7 cellular contexts compared by ENCODE assay signal in genomic region chr7:158646766-158647474, GRCh38. TPM values are rescaled to one million over a fixed set of nuclear protein-coding genes. Genes with fewer than 3 reads are reported as not detected.
DNase-seq lines count a peak whose midpoint lies in the region; ATAC-seq, FAIRE-seq and TF ChIP-seq lines count a peak whose summit lies in the region.

No MANE protein-coding gene starts in this region.

- H3K27ac ChIP-seq in DOHH2 (ENCODE audit: low read depth, low read length): no peak overlapping the region
- no peak overlapping the region for H3K27ac ChIP-seq in HEK293 (ENCODE audit: extremely low read depth, low read depth, low read length)
- H3K27ac ChIP-seq in HepG2 (ENCODE audit: extremely low read length, insufficient read depth, low read length): no peak overlapping the region

- H3K27me3 Mint-ChIP-seq in WTC11 (ENCODE audit: low read depth): no peaks in the 10 kb centered on the region

- peak overlapping the region; percentile 84; the same call in 1 of the 2 replicates for H3K27ac Mint-ChIP-seq in WTC11

- peaks cover 71% of the 10 kb centered on the region for H3K36me3 Mint-ChIP-seq in WTC11

- peaks cover 4% of the 10 kb centered on the region for H3K9me3 Mint-ChIP-seq in WTC11

- POLR2A ChIA-PET in HEK293 (lab: Yijun Ruan, JAX) (no interaction called here), WTC11 (lab: Charles Lee) (no interaction called here), HepG2 (lab: Yijun Ruan, JAX) (interaction anchor here (0.6 to 2.1 kb wide), 4 partner anchors 10 to 66 kb away, joined by 3 to 12 read pairs (median 5); no protein-coding TSS in a partner anchor)

- no peaks in the 10 kb centered on the region for H4K20me1 ChIP-seq in DOHH2 (ENCODE audit: control insufficient read depth, insufficient read depth, low read depth, low read length)
- no peaks in the 10 kb centered on the region for H4K20me1 ChIP-seq in HepG2 (ENCODE audit: insufficient read depth, low read length)

- no peaks in the 10 kb centered on the region for H3K9me2 ChIP-seq in DOHH2 (replicated peaks; ENCODE audit: control insufficient read depth, low read length)

- H3K4me1 Mint-ChIP-seq in WTC11: no peaks in the 10 kb centered on the region

- H3K4me3 Mint-ChIP-seq in WTC11: no peak overlapping the region

- no peak overlapping the region for H2AFZ ChIP-seq in HepG2 (ENCODE audit: low read length)

- no peak overlapping the region for H3K4me3 ChIP-seq in DOHH2 (ENCODE audit: low read length)
- no peak overlapping the region for H3K4me3 ChIP-seq in HEK293 (ENCODE audit: low read depth, low read length)
- H3K4me3 ChIP-seq in HepG2 (replicated peaks in 1 of 3; ENCODE audit: insufficient read depth in 1 of 3, low read depth in 2 of 3, low read length in 3 of 3): no peak overlapping the region

- ATAC-seq in WTC11: peak; percentile 74
- peak; percentile 85 for ATAC-seq in HepG2
- ATAC-seq in GM21447 (IDR thresholded peaks at IDR 0.05; ENCODE audit: unreplicated experiment): no peak
- no peak for ATAC-seq in GM19463 (IDR thresholded peaks at IDR 0.05; ENCODE audit: unreplicated experiment)
- no peak for ATAC-seq in GM21619 (IDR thresholded peaks at IDR 0.05; ENCODE audit: unreplicated experiment)

- CTCF ChIA-PET in HEK293 (lab: Yijun Ruan, JAX): interaction anchor here (0.5 to 2.0 kb wide), 8 partner anchors 9 to 927 kb away, joined by 3 to 8 read pairs (median 5); no protein-coding TSS in a partner anchor
- CTCF ChIA-PET in WTC11 (lab: Charles Lee): interaction anchor here (0.6 to 1.9 kb wide), 17 partner anchors 12 to 233 kb away, joined by 3 to 7 read pairs (median 4); no protein-coding TSS in a partner anchor
- CTCF ChIA-PET in HepG2 (lab: Yijun Ruan, JAX; ENCODE audit: low intra/inter-chr PET ratio, low total read pairs): interaction anchor here (1.6 kb wide), 1 partner anchor 75 kb away, joined by 4 read pairs; no protein-coding TSS in a partner anchor

- no peak overlapping the region for H3K4me2 ChIP-seq in DOHH2 (ENCODE audit: low read length)
- H3K4me2 ChIP-seq in HepG2 (ENCODE audit: low read depth, low read length): no peak overlapping the region

- DNase-seq in WTC11 (ENCODE audit: low spot score): peak; percentile 66
- DNase-seq in HepG2 (ENCODE audit: low spot score): peak; percentile 39

- no peak for TF ChIP-seq POLR2A in HepG2 (IDR thresholded peaks at IDR 0.05; ENCODE audit: insufficient read depth in 1 of 2, low read depth in 2 of 2, low read length in 2 of 2)

- BruUV-seq in HepG2 (replicated peaks; lab: Mats Ljungman, UMichigan): no TSS peak

- H3K9me3 ChIP-seq in DOHH2 (ENCODE audit: control insufficient read depth, insufficient read depth, low read length) (no peaks in the 10 kb centered on the region), HEK293 (ENCODE audit: control insufficient read depth, insufficient read depth, low read depth, low read length) (no peaks in the 10 kb centered on the region), HepG2 (ENCODE audit: low read length) (no peaks in the 10 kb centered on the region)

- 54% methylated on average over 7 of the region's 7 CpGs for WGBS in HepG2 (ENCODE audit: low lambda C conversion rate)

- FAIRE-seq in HepG2 (lab: Jason Lieb, UNC): peak; percentile 67

- peaks cover 92% of the 10 kb centered on the region for H3K36me3 ChIP-seq in DOHH2 (ENCODE audit: control insufficient read depth, low read length)
- H3K36me3 ChIP-seq in HEK293 (ENCODE audit: control insufficient read depth in 2 of 2, insufficient read depth in 1 of 2, low read length in 2 of 2): peaks cover 7 to 82% of the 10 kb centered on the region in 2 experiments
- H3K36me3 ChIP-seq in HepG2 (replicated peaks in 1 of 2; ENCODE audit: control insufficient read depth in 1 of 2, insufficient read depth in 2 of 2, low read length in 2 of 2): peaks cover 9 to 46% of the 10 kb centered on the region in 2 experiments

- TF ChIP-seq CTCF in DOHH2 (IDR thresholded peaks at IDR 0.05; ENCODE audit: low read depth, low read length, poor library complexity, severe bottlenecking) (peak; percentile 99), HEK293 (tag by site-specific recombination; IDR thresholded peaks at IDR 0.05) (no peak; the same call in none of the 2 replicates), WTC11 (IDR thresholded peaks at IDR 0.05) (peak; percentile 66; the same call in 1 of the 2 replicates), HepG2 (CRISPR knock-in tag; IDR thresholded peaks at IDR 0.05) (peak; percentile 76)

- peaks cover 35% of the 10 kb centered on the region for H3K79me2 ChIP-seq in DOHH2 (ENCODE audit: control insufficient read depth, low read length)
- peaks cover 6% of the 10 kb centered on the region for H3K79me2 ChIP-seq in HepG2 (ENCODE audit: insufficient read depth, low read length)

- peak; percentile 66 for TF ChIP-seq RAD21 in HepG2 (CRISPR knock-in tag; IDR thresholded peaks at IDR 0.05)

- H3K4me1 ChIP-seq in DOHH2 (ENCODE audit: control insufficient read depth, low read length) (no peaks in the 10 kb centered on the region), HEK293 (ENCODE audit: control insufficient read depth, insufficient read depth, low read length) (no peaks in the 10 kb centered on the region), HepG2 (ENCODE audit: insufficient read depth, low read length) (peaks cover 47% of the 10 kb centered on the region)

- H3F3A ChIP-seq in DOHH2 (ENCODE audit: control insufficient read depth, insufficient read depth): 0 out of 2 replicates have a peak, but pooled peaks cover 2% of the 10 kb centered on the region

- H3K27me3 ChIP-seq in DOHH2 (ENCODE audit: control insufficient read depth, low read length) (no peaks in the 10 kb centered on the region), HepG2 (ENCODE audit: control insufficient read depth in 1 of 2, insufficient read depth in 2 of 2, low read length in 2 of 2) (no peaks in the 10 kb centered on the region)

- in situ Hi-C loops in HepG2 (cut with HindIII; ENCODE audit: extremely low pct_ligation_motif_present, low pct_unique_long_range_greater_than_20kb): no loop called here

- intact Hi-C loops in HepG2 (cut with micrococcal nuclease; ENCODE audit: unreplicated experiment): loop anchor here (5.0 kb wide), 2 partner anchors 55 to 150 kb away; no protein-coding TSS in a partner anchor

- TF ChIP-seq EP300 in HepG2 (IDR thresholded peaks at IDR 0.05; ENCODE audit: low read depth in 2 of 2, low read length in 2 of 2): peak in 1 of 2 experiments; percentile 50; a peak in 1 of 4 replicates
- TF ChIP-seq EP300 in HepG2 (CRISPR knock-in tag; IDR thresholded peaks at IDR 0.05; ENCODE audit: borderline replicate concordance): no peak

- H3K9ac ChIP-seq in HepG2 (ENCODE audit: insufficient read depth, low read depth, low read length): no peak overlapping the region

TF ChIP-seq in WTC11, 78 proteins besides CTCF, POLR2A, EP300 and RAD21 (continues in another document):
- no peak for TF ChIP-seq SMAD4 (CRISPR knock-in tag; IDR thresholded peaks at IDR 0.05)

RNA-seq across cellular contexts. Expression of gene NCAPG2, which starts 57.7 kb away (rescaled TPM):
- 96.8 to 111 TPM (median 99.2 TPM) in 3 replicates for total RNA-seq in WTC11 (2021)
- total RNA-seq in HepG2 (2016; rRNA removed; fragmentation: Illumina TruSeq; extraction: Trizol): 30.7 and 46.3 TPM in 2 replicates
- total RNA-seq in HepG2 (2016; cell fraction: cytosol; rRNA removed; fragmentation: Illumina TruSeq; extraction: Trizol; ENCODE audit: low read depth): 4.3 and 4.9 TPM in 2 replicates
- total RNA-seq in HepG2 (2016; cell fraction: insoluble cytoplasmic fraction; rRNA removed; fragmentation: Illumina TruSeq; extraction: Trizol): 31.3 and 48.9 TPM in 2 replicates
- total RNA-seq in HepG2 (2016; cell fraction: membrane; rRNA removed; fragmentation: Illumina TruSeq; extraction: Trizol): 10.3 and 10.6 TPM in 2 replicates
- 33.8 and 35.6 TPM in 2 replicates for total RNA-seq in HepG2 (2016; cell fraction: nucleus; rRNA removed; fragmentation: Illumina TruSeq; extraction: Trizol)
- polyA plus RNA-seq in HepG2 (2011; rRNA removed): 10.4 and 15.1 TPM in 2 replicates
- polyA plus RNA-seq in HepG2 (2011; cell fraction: cytosol; rRNA removed): 10.6 and 12.1 TPM in 2 replicates
- polyA plus RNA-seq in HepG2 (2011; cell fraction: nucleus; rRNA removed): 14.6 and 15.9 TPM in 2 replicates
- 9.7 and 17.7 TPM in 2 replicates for polyA plus RNA-seq in HepG2 (2012)
- polyA plus RNA-seq in HepG2 (2016; cell fraction: cytosol; fragmentation: Illumina TruSeq; extraction: Trizol; ENCODE audit: low read depth): 0.87 and 1.1 TPM in 2 replicates
- polyA plus RNA-seq in HepG2 (2016; cell fraction: insoluble cytoplasmic fraction; fragmentation: Illumina TruSeq; extraction: Trizol; ENCODE audit: low read depth): 41.4 and 43.6 TPM in 2 replicates
- polyA plus RNA-seq in HepG2 (2016; cell fraction: membrane; fragmentation: Illumina TruSeq; extraction: Trizol; ENCODE audit: low read depth): 3.0 and 3.9 TPM in 2 replicates
- polyA plus RNA-seq in HepG2 (2016; cell fraction: nucleus; fragmentation: Illumina TruSeq; extraction: Trizol; ENCODE audit: insufficient read depth, low read depth): 40.5 and 41.8 TPM in 2 replicates
- 50.3 and 124 TPM in 2 replicates for polyA minus RNA-seq in HepG2 (2011; rRNA and poly(A)+ RNA removed; ENCODE audit: low replicate concordance)
- 9.1 and 16.4 TPM in 2 replicates for polyA minus RNA-seq in HepG2 (2011; cell fraction: cytosol; rRNA and poly(A)+ RNA removed)
- 27.6 and 33.7 TPM in 2 replicates for polyA minus RNA-seq in HepG2 (2011; cell fraction: nucleus; rRNA and poly(A)+ RNA removed)

RNA-seq across cellular contexts. Expression of gene PTPRN2, which starts 59.3 kb away (rescaled TPM):
- total RNA-seq in WTC11 (2021) (2.6 to 4.7 TPM (median 3.9 TPM) in 3 replicates), HepG2 (2016; rRNA removed; fragmentation: Illumina TruSeq; extraction: Trizol) (1.7 and 2.5 TPM in 2 replicates)
- total RNA-seq in HepG2 (2016; cell fraction: cytosol; rRNA removed; fragmentation: Illumina TruSeq; extraction: Trizol; ENCODE audit: low read depth): 0.88 and 1.4 TPM in 2 replicates
- 1.4 and 2.6 TPM in 2 replicates for total RNA-seq in HepG2 (2016; cell fraction: insoluble cytoplasmic fraction; rRNA removed; fragmentation: Illumina TruSeq; extraction: Trizol)
- 2.3 TPM in 2 replicates for total RNA-seq in HepG2 (2016; cell fraction: membrane; rRNA removed; fragmentation: Illumina TruSeq; extraction: Trizol)
- 3.7 and 5.0 TPM in 2 replicates for total RNA-seq in HepG2 (2016; cell fraction: nucleus; rRNA removed; fragmentation: Illumina TruSeq; extraction: Trizol)
- polyA plus RNA-seq in HepG2 (2011; rRNA removed): 24.2 and 50.0 TPM in 2 replicates
- polyA plus RNA-seq in HepG2 (2011; cell fraction: cytosol; rRNA removed): 42.2 and 59.6 TPM in 2 replicates
- polyA plus RNA-seq in HepG2 (2011; cell fraction: nucleus; rRNA removed): 73.6 and 81.5 TPM in 2 replicates
- 49.0 and 72.5 TPM in 2 replicates for polyA plus RNA-seq in HepG2 (2012)
- 0.94 and 1.3 TPM in 2 replicates for polyA plus RNA-seq in HepG2 (2016; cell fraction: cytosol; fragmentation: Illumina TruSeq; extraction: Trizol; ENCODE audit: low read depth)
- 2.5 TPM in 2 replicates for polyA plus RNA-seq in HepG2 (2016; cell fraction: insoluble cytoplasmic fraction; fragmentation: Illumina TruSeq; extraction: Trizol; ENCODE audit: low read depth)
- polyA plus RNA-seq in HepG2 (2016; cell fraction: membrane; fragmentation: Illumina TruSeq; extraction: Trizol; ENCODE audit: low read depth): 1.7 and 2.2 TPM in 2 replicates
- 3.0 and 5.1 TPM in 2 replicates for polyA plus RNA-seq in HepG2 (2016; cell fraction: nucleus; fragmentation: Illumina TruSeq; extraction: Trizol; ENCODE audit: insufficient read depth, low read depth)
- 35.1 TPM in 1 of 2 replicates, not detected in the other for polyA minus RNA-seq in HepG2 (2011; rRNA and poly(A)+ RNA removed; ENCODE audit: low replicate concordance)
- 18.6 and 43.5 TPM in 2 replicates for polyA minus RNA-seq in HepG2 (2011; cell fraction: cytosol; rRNA and poly(A)+ RNA removed)
- polyA minus RNA-seq in HepG2 (2011; cell fraction: nucleus; rRNA and poly(A)+ RNA removed): 33.3 and 45.4 TPM in 2 replicates

Comparison
In these comparisons a context has a peak if more than half of its experiments do, and no peak if none do; other contexts are left out.
1. ATAC-seq: peak in WTC11 (single experiment) and HepG2 (single experiment); none in GM21447 (single experiment), GM19463 (single experiment) and GM21619 (single experiment).